Comparison of ENCODE assay signal across 11 cellular contexts in genomic region chr14:58812050-58812690, GRCh38.
DNase-seq lines count a peak whose midpoint lies in the region; ATAC-seq and TF ChIP-seq lines count a peak whose summit lies in the region.
"Had no signal": no experiment of that assay in that cellular context is flagged by ENCODE, and none has a peak within 500 bp of the region (broad histone marks: within the 10 kb centered on the region; RNA-seq: fewer than 3 reads in every experiment).

No MANE protein-coding gene starts in this region.

- no peaks in the 10 kb centered on the region for H3K4me1 Mint-ChIP-seq in activated T-helper 17 cell treated with anti-CD3 and anti-CD28 coated beads, Interleukin-2, amount 50 U/mL, for 72 hours
- H3K4me1 Mint-ChIP-seq: B cell had no signal

- ATAC-seq in GM19328 (IDR thresholded peaks at IDR 0.05; ENCODE audit: unreplicated experiment) (peak; percentile 53), HG03039 (IDR thresholded peaks at IDR 0.05; ENCODE audit: unreplicated experiment) (peak; percentile 79), SK-N-SH treated with all-trans-retinoic acid at 6 μM for 48 hours (no peak)
- ATAC-seq in activated T-helper 17 cell treated with anti-CD3 and anti-CD28 coated beads, Interleukin-2, amount 50 U/mL, for 72 hours (replicated peaks): no peak

- peaks cover 4% of the 10 kb centered on the region for H3K27me3 Mint-ChIP-seq in activated T-helper 17 cell treated with anti-CD3 and anti-CD28 coated beads, Interleukin-2, amount 50 U/mL, for 72 hours
- H3K27me3 Mint-ChIP-seq: B cell had no signal

- H3K4me3 Mint-ChIP-seq in activated T-helper 17 cell treated with anti-CD3 and anti-CD28 coated beads, Interleukin-2, amount 50 U/mL, for 72 hours: no peak overlapping the region
- H3K4me3 Mint-ChIP-seq: B cell had no signal

- H3K36me3 Mint-ChIP-seq in activated T-helper 17 cell treated with anti-CD3 and anti-CD28 coated beads, Interleukin-2, amount 50 U/mL, for 72 hours (ENCODE audit: low read depth): no peaks in the 10 kb centered on the region

- H3K27ac Mint-ChIP-seq in activated T-helper 17 cell treated with anti-CD3 and anti-CD28 coated beads, Interleukin-2, amount 50 U/mL, for 72 hours: no peak overlapping the region
- H3K27ac Mint-ChIP-seq: B cell had no signal

- DNase-seq in GM10248 (ENCODE audit: extremely low spot score) (peak; percentile 36), ACHN (no peak), EL (no peak)
- no peak for DNase-seq in stimulated activated CD4-positive, alpha-beta T cell treated with anti-CD3 and anti-CD28 coated beads, Interleukin-15, amount 100 ng/mL, for 24 hours
- DNase-seq: mammary epithelial cell, RPMI8226 had no signal

- in situ Hi-C loops in ACHN (cut with HindIII; ENCODE audit: low pct_ligation_motif_present, low pct_unique_long_range_greater_than_20kb, low sequenced_read_pairs): no loop called here

- POLR2A ChIA-PET in GM10248 (lab: Yijun Ruan, JAX): no interaction called here

- H3K9me3 Mint-ChIP-seq in activated T-helper 17 cell treated with anti-CD3 and anti-CD28 coated beads, Interleukin-2, amount 50 U/mL, for 72 hours: no peaks in the 10 kb centered on the region

- CTCF ChIA-PET in GM10248 (lab: Yijun Ruan, JAX): interaction anchor here (0.9 to 1.1 kb wide), 2 partner anchors 15 kb away, joined by 3 read pairs; no protein-coding TSS in a partner anchor

- no peak for TF ChIP-seq CTCF in GM10248 (IDR thresholded peaks at IDR 0.05; ENCODE audit: control extremely low read depth, extremely low read depth, low read depth, missing control alignments)

TF ChIP-seq in SK-N-SH treated with all-trans-retinoic acid at 6 μM for 48 hours, 23 proteins besides CTCF, POLR2A, EP300 and RAD21:
- 0 out of 2 replicates have a peak, but pooled peaks have one; percentile 39 for TF ChIP-seq TSHZ2 (CRISPR knock-in tag; IDR thresholded peaks at IDR 0.05)
- TF ChIP-seq RARB (CRISPR knock-in tag; IDR thresholded peaks at IDR 0.05): no peak
- peak; percentile 83 for TF ChIP-seq TCF4 (CRISPR knock-in tag; IDR thresholded peaks at IDR 0.05; ENCODE audit: borderline replicate concordance)
- TF ChIP-seq ARNTL (CRISPR knock-in tag; IDR thresholded peaks at IDR 0.05; ENCODE audit: borderline replicate concordance, low read depth): no peak

Comparison
In these comparisons a context has a peak if more than half of its experiments do, and no peak if none do; other contexts are left out.
1. ATAC-seq: peak in GM19328 (single experiment) and HG03039 (single experiment); none in SK-N-SH treated with all-trans-retinoic acid at 6 μM for 48 hours (single experiment) and activated T-helper 17 cell treated with anti-CD3 and anti-CD28 coated beads, Interleukin-2, amount 50 U/mL, for 72 hours (single experiment).